In the genomic region with DNA sequence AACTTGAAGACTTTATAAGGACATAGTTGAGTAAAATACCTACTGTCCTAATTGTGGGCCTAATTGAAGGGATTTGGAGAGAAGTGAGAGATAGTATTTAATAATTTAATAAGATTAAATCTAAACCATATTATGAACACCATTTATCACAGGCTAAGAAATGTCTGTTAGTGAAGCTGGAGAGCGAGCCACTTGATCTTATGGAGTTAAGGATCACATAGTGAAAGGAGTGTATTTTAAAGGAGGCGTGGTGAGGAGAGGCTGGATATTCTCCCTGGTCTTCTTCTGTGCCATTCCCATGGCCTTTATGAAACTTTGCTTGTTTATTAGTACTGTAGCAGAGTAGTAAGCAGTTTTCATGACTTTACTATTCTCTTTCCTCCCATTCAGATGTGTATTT, we compare ENCODE assay signal across 31 cellular contexts.
"Had no signal": no experiment of that assay in that cellular context is flagged by ENCODE, and none has a peak within 500 bp of the region (broad histone marks: within the 10 kb centered on the region; RNA-seq: fewer than 3 reads in every experiment).

No MANE protein-coding gene starts in this region.

- H3K36me3 Mint-ChIP-seq: activated naive CD8-positive, alpha-beta T cell had no signal

- H3K9me3 Mint-ChIP-seq: activated CD4-positive, alpha-beta T cell treated with anti-CD3 and anti-CD28 coated beads, Interleukin-2, amount 10 ng/mL, durations not matched to agents 7 days and 5 days had no signal

- H3K9me3 ChIP-seq: esophagus muscularis mucosa, gastrocnemius medialis had no signal

- H3K4me3 Mint-ChIP-seq: activated CD4-positive, alpha-beta T cell treated with anti-CD3 and anti-CD28 coated beads for 36 hours; activated CD4-positive, alpha-beta T cell treated with anti-CD3 and anti-CD28 coated beads, Interleukin-2, amount 10 ng/mL, durations not matched to agents 7 days and 5 days; activated CD8-positive, alpha-beta T cell treated with anti-CD3 and anti-CD28 coated beads for 36 hours; activated naive CD8-positive, alpha-beta T cell; activated T-cell treated with anti-CD3 and anti-CD28 coated beads, Interleukin-2, amount 50 U/mL, for 4 hours; activated T-helper 17 cell treated with anti-CD3 and anti-CD28 coated beads, Interleukin-2, amount 50 U/mL, for 72 hours; central memory CD8-positive, alpha-beta T cell; dendritic cell treated with granulocyte-macrophage colony-stimulating factor and Interleukin-4, amounts not matched to agents 40 ng/mL and 50 ng/mL, for 4 days; T-helper 17 cell; T-helper 2 cell treated with Interferon-gamma antibody and Interleukin-4, amounts not matched to agents 5 μg/mL and 100 μg/mL, for 36 hours had no signal

- ATAC-seq: activated CD4-positive, alpha-beta T cell treated with anti-CD3 and anti-CD28 coated beads for 36 hours; activated CD8-positive, alpha-beta T cell treated with anti-CD3 and anti-CD28 coated beads for 36 hours; activated T-cell treated with anti-CD3 and anti-CD28 coated beads, Interleukin-2, amount 50 U/mL, for 4 hours; activated T-helper 17 cell treated with anti-CD3 and anti-CD28 coated beads, Interleukin-2, amount 50 U/mL, for 72 hours; foreskin keratinocyte; gastrocnemius medialis; T-helper 17 cell had no signal

- H3K4me3 ChIP-seq: coronary artery, dorsolateral prefrontal cortex, esophagus muscularis mucosa, gastrocnemius medialis had no signal

- H3K36me3 ChIP-seq: brain microvascular endothelial cell, esophagus muscularis mucosa, gastrocnemius medialis, WERI-Rb-1 had no signal

- DNase-seq: activated CD4-positive, alpha-beta T cell treated with anti-CD3 and anti-CD28 coated beads for 36 hours; activated CD4-positive, alpha-beta T cell treated with anti-CD3 and anti-CD28 coated beads, Interleukin-2, amount 10 ng/mL, durations not matched to agents 7 days and 5 days; activated CD4-positive, alpha-beta T cell treated with anti-CD3 and anti-CD28 coated beads, Interleukin-2, amount 50 U/mL, for 4 hours; activated CD4-positive, CD25-positive, alpha-beta regulatory T cell; activated CD4-positive, CD25-positive, alpha-beta regulatory T cell treated with anti-CD3 and anti-CD28 coated beads, Interleukin-2, amount 50 U/mL, for 72 hours; activated CD8-positive, alpha-beta memory T cell treated with anti-CD3 and anti-CD28 coated beads for 24 hours; activated CD8-positive, alpha-beta T cell treated with anti-CD3 and anti-CD28 coated beads for 36 hours; activated effector memory CD4-positive, alpha-beta T cell treated with Interleukin-2 at 50 U/mL for 16 hours; activated gamma-delta T cell treated with Interleukin-2 at 50 U/mL for 16 hours; activated naive CD4-positive, alpha-beta T cell treated with anti-CD3 and anti-CD28 coated beads, Interleukin-2, amount 50 U/mL, for 16 hours; activated naive CD4-positive, alpha-beta T cell treated with Interleukin-2 at 50 U/mL for 16 hours; activated T-cell treated with anti-CD3 and anti-CD28 coated beads, Interleukin-2, amount 50 U/mL, for 4 hours; amniotic stem cell; anterior cingulate cortex; brain microvascular endothelial cell; dorsolateral prefrontal cortex; effector memory CD4-positive, alpha-beta T cell; erythroblast; foreskin keratinocyte; gastrocnemius medialis; hippocampal formation; T-helper 17 cell; T1000; WERI-Rb-1 had no signal

- H3K27me3 Mint-ChIP-seq: activated CD4-positive, alpha-beta T cell treated with anti-CD3 and anti-CD28 coated beads for 36 hours; activated CD4-positive, alpha-beta T cell treated with anti-CD3 and anti-CD28 coated beads, Interleukin-2, amount 10 ng/mL, durations not matched to agents 7 days and 5 days; activated CD8-positive, alpha-beta T cell treated with anti-CD3 and anti-CD28 coated beads for 36 hours; activated naive CD8-positive, alpha-beta T cell; activated T-helper 17 cell treated with anti-CD3 and anti-CD28 coated beads, Interleukin-2, amount 50 U/mL, for 72 hours; central memory CD8-positive, alpha-beta T cell; dendritic cell treated with granulocyte-macrophage colony-stimulating factor and Interleukin-4, amounts not matched to agents 40 ng/mL and 50 ng/mL, for 4 days; T-helper 17 cell had no signal

- H3K27me3 ChIP-seq: brain microvascular endothelial cell, dorsolateral prefrontal cortex, esophagus muscularis mucosa, foreskin keratinocyte, gastrocnemius medialis had no signal

- H3K27ac Mint-ChIP-seq: activated CD4-positive, alpha-beta T cell treated with anti-CD3 and anti-CD28 coated beads for 36 hours; activated CD4-positive, alpha-beta T cell treated with anti-CD3 and anti-CD28 coated beads, Interleukin-2, amount 10 ng/mL, durations not matched to agents 7 days and 5 days; activated CD8-positive, alpha-beta T cell treated with anti-CD3 and anti-CD28 coated beads for 36 hours; activated naive CD8-positive, alpha-beta T cell; activated T-helper 17 cell treated with anti-CD3 and anti-CD28 coated beads, Interleukin-2, amount 50 U/mL, for 72 hours; dendritic cell treated with granulocyte-macrophage colony-stimulating factor and Interleukin-4, amounts not matched to agents 40 ng/mL and 50 ng/mL, for 4 days; T-helper 17 cell; T-helper 2 cell treated with Interferon-gamma antibody and Interleukin-4, amounts not matched to agents 5 μg/mL and 100 μg/mL, for 36 hours had no signal

- H3K27ac ChIP-seq: brain microvascular endothelial cell, coronary artery, dorsolateral prefrontal cortex, esophagus muscularis mucosa, foreskin keratinocyte, gastrocnemius medialis, WERI-Rb-1 had no signal

- H3K4me1 Mint-ChIP-seq: activated CD4-positive, alpha-beta T cell treated with anti-CD3 and anti-CD28 coated beads for 36 hours; activated CD4-positive, alpha-beta T cell treated with anti-CD3 and anti-CD28 coated beads, Interleukin-2, amount 10 ng/mL, durations not matched to agents 7 days and 5 days; activated T-helper 17 cell treated with anti-CD3 and anti-CD28 coated beads, Interleukin-2, amount 50 U/mL, for 72 hours; central memory CD8-positive, alpha-beta T cell; T-helper 17 cell had no signal

- H3K4me1 ChIP-seq: esophagus muscularis mucosa, foreskin keratinocyte, gastrocnemius medialis had no signal
